10 cellular contexts compared by ENCODE assay signal in genomic region chr18:2997846-2998599, GRCh38. TPM values are rescaled to one million over a fixed set of nuclear protein-coding genes. Genes with fewer than 3 reads are reported as not detected.
DNase-seq lines count a peak whose midpoint lies in the region; TF ChIP-seq lines count a peak whose summit lies in the region.
"Had no signal": no experiment of that assay in that cellular context is flagged by ENCODE, and none has a peak within 500 bp of the region (broad histone marks: within the 10 kb centered on the region; RNA-seq: fewer than 3 reads in every experiment).

No MANE protein-coding gene starts in this region.

- H3K4me3 Mint-ChIP-seq in endothelial cell (ENCODE audit: unreplicated experiment) (no peak overlapping the region), nephron (no peak overlapping the region)

- H3K36me3 Mint-ChIP-seq in endothelial cell (ENCODE audit: low read depth, unreplicated experiment) (peaks cover 26% of the 10 kb centered on the region), nephron (ENCODE audit: low read depth) (peaks cover 48% of the 10 kb centered on the region)

- no peak overlapping the region for H3K4me3 ChIP-seq in OCI-LY1 (ENCODE audit: low read depth, low read length, poor library complexity, severe bottlenecking)

- H3K27ac ChIP-seq in OCI-LY1 (ENCODE audit: low read depth, low read length, poor library complexity, severe bottlenecking): peak overlapping the region; percentile 49

- H3F3A ChIP-seq in OCI-LY1 (ENCODE audit: insufficient read depth, low read length): no peaks in the 10 kb centered on the region

- H4K20me1 ChIP-seq in OCI-LY1 (ENCODE audit: insufficient read depth, low read length): no peaks in the 10 kb centered on the region

- no peak overlapping the region for H3K9ac ChIP-seq in OCI-LY1 (ENCODE audit: low read length)

- H3K27me3 ChIP-seq in OCI-LY1 (ENCODE audit: insufficient read depth, low read length): no peaks in the 10 kb centered on the region

- H3K27ac Mint-ChIP-seq in endothelial cell (ENCODE audit: unreplicated experiment): peak overlapping the region; percentile 14
- H3K27ac Mint-ChIP-seq in nephron: peak overlapping the region; percentile 30 to 91 (median 74)

- H3K27me3 Mint-ChIP-seq in endothelial cell (ENCODE audit: unreplicated experiment) (peaks cover 2% of the 10 kb centered on the region), nephron (ENCODE audit: low read depth) (no peaks in the 10 kb centered on the region)

- no peak overlapping the region for H3K4me2 ChIP-seq in OCI-LY1 (ENCODE audit: low read length)

- H3K36me3 ChIP-seq in OCI-LY1 (ENCODE audit: insufficient read depth, low read length): no peaks in the 10 kb centered on the region; the same call in 1 of the 2 replicates

- peaks cover 35% of the 10 kb centered on the region for H3K4me1 ChIP-seq in OCI-LY1 (ENCODE audit: insufficient read depth, low read length, severe bottlenecking)

- H3K4me1 Mint-ChIP-seq in endothelial cell (ENCODE audit: unreplicated experiment) (peaks cover 16% of the 10 kb centered on the region), nephron (peaks cover 24% of the 10 kb centered on the region)

- H3K79me2 ChIP-seq in OCI-LY1 (ENCODE audit: insufficient read depth, low read length): no peaks in the 10 kb centered on the region

- no peak overlapping the region for H2AFZ ChIP-seq in OCI-LY1 (ENCODE audit: low read length)

- TF ChIP-seq CTCF in OCI-LY1 (IDR thresholded peaks at IDR 0.05; ENCODE audit: low read length) (no peak), endothelial cell (IDR thresholded peaks at IDR 0.05; ENCODE audit: unreplicated experiment) (no peak), nephron (IDR thresholded peaks at IDR 0.05; ENCODE audit: unreplicated experiment in 3 of 3) (no peak)

- H3K9me2 ChIP-seq in OCI-LY1 (ENCODE audit: low read depth, low read length): no peaks in the 10 kb centered on the region

- no peaks in the 10 kb centered on the region for H3K9me3 ChIP-seq in OCI-LY1 (ENCODE audit: low read length)

- peak; percentile 69 for DNase-seq in Ammon's horn (ENCODE audit: low spot score)
- DNase-seq in endothelial cell (ENCODE audit: low spot score): no peak
- DNase-seq in stimulated activated CD8-positive, alpha-beta memory T cell treated with anti-CD3 and anti-CD28 coated beads, Interleukin-4, amount 100 ng/mL, for 48 hours: no peak
- DNase-seq in stimulated activated CD4-positive, alpha-beta T cell treated with anti-CD3 and anti-CD28 coated beads, Interleukin-4, amount 100 ng/mL, for 1 hour: no peak
- no peak for DNase-seq in NCI-H510A (lab: John Stamatoyannopoulos, UW)
- DNase-seq in NCI-H2107 (lab: John Stamatoyannopoulos, UW): no peak
- DNase-seq: activated CD4-positive, CD25-positive, alpha-beta regulatory T cell; NCI-H187 treated with DMSO at 0.1 percent for 48 hours had no signal

- H3K9me3 Mint-ChIP-seq in endothelial cell (ENCODE audit: unreplicated experiment) (no peaks in the 10 kb centered on the region), nephron (peaks cover 15% of the 10 kb centered on the region)

RNA-seq across cellular contexts. Expression of gene LPIN2, which starts 14.9 kb away (rescaled TPM):
- 26.1 TPM for total RNA-seq in endothelial cell (ENCODE audit: unreplicated experiment)
